17 cellular contexts compared by ENCODE assay signal in the genomic region with DNA sequence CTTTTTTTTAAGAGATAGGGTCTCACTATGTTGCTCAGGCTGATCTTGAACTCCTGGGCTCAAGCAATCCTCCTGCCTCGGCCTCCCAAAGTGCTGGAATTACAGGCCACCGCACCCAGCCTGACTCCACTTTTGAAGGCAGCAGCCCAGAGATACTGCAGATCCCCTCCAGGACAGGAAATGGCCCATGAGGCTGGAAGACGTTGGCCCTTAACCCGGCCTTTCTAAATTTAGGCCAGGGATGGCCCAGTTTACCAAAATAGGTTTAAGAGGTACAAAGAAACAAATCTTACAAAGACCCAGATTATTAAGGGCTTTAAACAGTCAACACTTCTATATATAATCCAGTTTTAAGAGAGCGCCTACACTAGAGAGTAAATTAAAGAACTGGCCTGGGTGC. TPM values are rescaled to one million over a fixed set of nuclear protein-coding genes. Genes with fewer than 3 reads are reported as not detected.
A peak's percentile ranks its signal among the peaks of the same experiment; 100 is the strongest.
DNase-seq lines count a peak whose midpoint lies in the region; ATAC-seq and TF ChIP-seq lines count a peak whose summit lies in the region.
"Had no signal": no experiment of that assay in that cellular context is flagged by ENCODE, and none has a peak within 500 bp of the region (broad histone marks: within the 10 kb centered on the region; RNA-seq: fewer than 3 reads in every experiment).

No MANE protein-coding gene starts in this region.

- ATAC-seq in effector memory CD8-positive, alpha-beta T cell (replicated peaks): no peak
- no peak for ATAC-seq in lower lobe of right lung
- ATAC-seq: A549; CD8-positive, alpha-beta T cell had no signal

- peaks cover 39% of the 10 kb centered on the region for H3K36me3 Mint-ChIP-seq in effector memory CD8-positive, alpha-beta T cell (ENCODE audit: insufficient read depth)
- no peaks in the 10 kb centered on the region for H3K36me3 Mint-ChIP-seq in neural crest cell (ENCODE audit: low read depth)

- H3K4me1 ChIP-seq in BLaER1 (peaks cover 58% of the 10 kb centered on the region), lower lobe of right lung (peaks cover 10% of the 10 kb centered on the region)
- H3K4me1 ChIP-seq: A549 had no signal

- DNase-seq in RWPE1 (ENCODE audit: low spot score): no peak
- DNase-seq in effector memory CD8-positive, alpha-beta T cell: no peak
- DNase-seq in neural crest cell (ENCODE audit: low read depth, low spot score): no peak
- no peak for DNase-seq in hepatic stellate cell (ENCODE audit: low spot score)
- no peak for DNase-seq in NCI-H2196 treated with DMSO at 0.1 percent for 48 hours (lab: John Stamatoyannopoulos, UW; ENCODE audit: unreplicated experiment)
- no peak for DNase-seq in amniotic stem cell (lab: John Stamatoyannopoulos, UW)
- DNase-seq in lower lobe of right lung: no peak
- DNase-seq: CD8-positive, alpha-beta T cell; DMS79 treated with DMSO at 0.1 percent for 48 hours; GM23248; MG63; NCI-H187; NCI-H748 treated with DMSO at 0.1 percent for 48 hours; SHP77 had no signal

- no peak overlapping the region for H3K9ac ChIP-seq in BLaER1
- H3K9ac ChIP-seq: GM23248, KMS-11 had no signal

- H3K27me3 ChIP-seq in BLaER1 (no peaks in the 10 kb centered on the region), lower lobe of right lung (ENCODE audit: low read depth) (no peaks in the 10 kb centered on the region)
- H3K27me3 ChIP-seq: MG63 had no signal

- H3K9me3 ChIP-seq in BLaER1 (no peaks in the 10 kb centered on the region), lower lobe of right lung (no peaks in the 10 kb centered on the region)
- H3K9me3 ChIP-seq: A549, MG63 had no signal

- H3K27ac ChIP-seq in BLaER1 (peak overlapping the region; percentile 54; the same call in 1 of the 2 replicates), RWPE1 (peak overlapping the region; percentile 1; the same call in 1 of the 2 replicates), lower lobe of right lung (no peak overlapping the region)
- H3K27ac ChIP-seq: A549, GM23248, KMS-11 had no signal

- peaks cover 61% of the 10 kb centered on the region for H4K20me1 ChIP-seq in BLaER1

- no peaks in the 10 kb centered on the region for H3K9me3 Mint-ChIP-seq in effector memory CD8-positive, alpha-beta T cell
- H3K9me3 Mint-ChIP-seq in neural crest cell: no peaks in the 10 kb centered on the region
- H3K9me3 Mint-ChIP-seq: CD8-positive, alpha-beta T cell had no signal

- H3K4me2 ChIP-seq in BLaER1: peak overlapping the region; percentile 60
- H3K4me2 ChIP-seq: A549, KMS-11 had no signal

- peaks cover 77% of the 10 kb centered on the region for H3K36me3 ChIP-seq in BLaER1
- peaks cover 89% of the 10 kb centered on the region for H3K36me3 ChIP-seq in lower lobe of right lung

- intact Hi-C loops in lower lobe of right lung (cut with DNase I): no loop called here

- TF ChIP-seq CTCF in RWPE1 (conservative IDR thresholded peaks at IDR 0.05; ENCODE audit: low read depth): no peak
- TF ChIP-seq CTCF in neural crest cell (conservative IDR thresholded peaks at IDR 0.05): no peak
- TF ChIP-seq CTCF in lower lobe of right lung (IDR thresholded peaks at IDR 0.05): no peak

- CTCF ChIA-PET in RWPE1 (lab: Yijun Ruan, JAX): no interaction called here

- H3K4me3 ChIP-seq in BLaER1: no peak overlapping the region
- no peak overlapping the region for H3K4me3 ChIP-seq in lower lobe of right lung
- H3K4me3 ChIP-seq: A549, GM23248, MG63 had no signal

- peak overlapping the region; percentile 75 to 87 for H3K27ac Mint-ChIP-seq in effector memory CD8-positive, alpha-beta T cell
- H3K27ac Mint-ChIP-seq in neural crest cell (ENCODE audit: unreplicated experiment): peak overlapping the region; percentile 58
- H3K27ac Mint-ChIP-seq: CD8-positive, alpha-beta T cell had no signal

- peaks cover 0 to 4% of the 10 kb centered on the region in 2 donors for H3K4me1 Mint-ChIP-seq in effector memory CD8-positive, alpha-beta T cell (ENCODE audit: low read depth in 2 of 2)
- H3K4me1 Mint-ChIP-seq in neural crest cell: peaks cover 3% of the 10 kb centered on the region

- H3K4me3 Mint-ChIP-seq in effector memory CD8-positive, alpha-beta T cell: no peak overlapping the region
- no peak overlapping the region for H3K4me3 Mint-ChIP-seq in neural crest cell
- H3K4me3 Mint-ChIP-seq: CD8-positive, alpha-beta T cell had no signal

- no peaks in the 10 kb centered on the region for H3K27me3 Mint-ChIP-seq in effector memory CD8-positive, alpha-beta T cell
- H3K27me3 Mint-ChIP-seq in neural crest cell (ENCODE audit: low read depth): no peaks in the 10 kb centered on the region

- POLR2A ChIA-PET in RWPE1 (lab: Yijun Ruan, JAX; ENCODE audit: low non-redundant PET): no interaction called here

RNA-seq across cellular contexts. Expression of a gene that starts 32.2 kb away (rescaled TPM):
- total RNA-seq in neural crest cell (0.48 and 0.54 TPM in 2 replicates), lower lobe of right lung (88.4 TPM)

RNA-seq across cellular contexts. Expression of a gene that starts 58.2 kb away (rescaled TPM):
- total RNA-seq in neural crest cell: 4.2 and 6.8 TPM in 2 replicates
- 1.9 TPM for total RNA-seq in lower lobe of right lung
- total RNA-seq: GM23248 had no signal

Comparison
In these comparisons a context has a peak if more than half of its experiments do, and no peak if none do; other contexts are left out.
1. RNA of a gene that starts 32.2 kb away (total RNA-seq): 88.4 TPM in lower lobe of right lung (single experiment); 0.48 to 0.54 TPM in neural crest cell; every median in the first group is over 10 times any median in the second.